31 cellular contexts compared by ENCODE assay signal in the genomic region with DNA sequence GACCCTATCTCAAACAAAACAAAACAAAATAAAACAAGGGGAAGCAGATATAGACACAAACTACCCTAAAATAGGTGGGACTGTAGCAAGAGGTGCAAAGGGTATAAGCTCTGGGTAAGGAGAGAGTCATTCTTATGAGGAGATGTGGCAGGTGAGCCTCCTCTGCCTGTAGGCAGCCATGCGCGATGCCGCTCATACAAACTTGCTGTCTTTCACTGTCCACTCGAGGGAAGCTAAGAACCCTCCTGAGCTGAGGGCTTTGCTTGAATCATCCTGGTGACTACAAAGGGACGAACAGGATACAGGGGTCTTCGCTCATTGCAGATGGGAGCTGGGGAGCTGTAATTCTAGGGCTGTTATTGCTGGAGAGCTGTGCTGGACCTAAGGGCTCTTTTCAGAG. TPM values are rescaled to one million over a fixed set of nuclear protein-coding genes. Genes with fewer than 3 reads are reported as not detected.
"Had no signal": no experiment of that assay in that cellular context is flagged by ENCODE, and none has a peak within 500 bp of the region (broad histone marks: within the 10 kb centered on the region; RNA-seq: fewer than 3 reads in every experiment).

No MANE protein-coding gene starts in this region.

- H3K36me3 Mint-ChIP-seq: memory B cell, natural killer cell, type B pancreatic cell had no signal

- H3K27ac ChIP-seq: coronary artery, esophagus muscularis mucosa, foreskin keratinocyte, gastroesophageal sphincter, heart left ventricle, hepatocyte, neutrophil, pancreas, suprapubic skin had no signal

- H3K27me3 Mint-ChIP-seq: stimulated activated naive CD8-positive, alpha-beta T cell treated with anti-CD3 and anti-CD28 coated beads, Interleukin-15, amount 100 ng/mL, for 72 hours; type B pancreatic cell had no signal

- H3K36me3 ChIP-seq: esophagus muscularis mucosa, gastroesophageal sphincter, heart left ventricle, neutrophil, pancreas, suprapubic skin had no signal

- DNase-seq: dermis blood vessel endothelial cell; effector memory CD4-positive, alpha-beta T cell; foreskin keratinocyte; heart left ventricle; kidney; natural killer cell; pancreas; stimulated activated CD4-positive, alpha-beta T cell treated with anti-CD3 and anti-CD28 coated beads, Interleukin-12 subunit alpha, Interleukin-12 subunit beta, amount 100 ng/mL, for 4 hours; stimulated activated CD4-positive, alpha-beta T cell treated with anti-CD3 and anti-CD28 coated beads, Interleukin-1b, Interleukin-23, amount 100 ng/mL, for 48 hours; stimulated activated CD4-positive, alpha-beta T cell treated with anti-CD3 and anti-CD28 coated beads, Interleukin-4, amount 100 ng/mL, for 1 hour; stimulated activated CD8-positive, alpha-beta memory T cell treated with anti-CD3 and anti-CD28 coated beads, Interleukin-4, amount 100 ng/mL, for 48 hours; stimulated activated naive CD4-positive, alpha-beta T cell; stimulated activated naive CD8-positive, alpha-beta T cell treated with anti-CD3 and anti-CD28 coated beads, Interleukin-15, amount 100 ng/mL, for 72 hours had no signal

- ATAC-seq: foreskin keratinocyte; gastroesophageal sphincter; heart left ventricle; left lobe of liver; natural killer cell; pancreas; sciatic nerve; stimulated activated naive CD8-positive, alpha-beta T cell treated with anti-CD3 and anti-CD28 coated beads, Interleukin-15, amount 100 ng/mL, for 72 hours had no signal

- H3K4me1 ChIP-seq: foreskin keratinocyte had no signal

- H3K79me2 ChIP-seq: hepatocyte had no signal

- H3K4me1 Mint-ChIP-seq: natural killer cell had no signal

- H3K9me3 ChIP-seq: esophagus muscularis mucosa, gastroesophageal sphincter, heart left ventricle, neutrophil, pancreas, suprapubic skin had no signal

- H3K27ac Mint-ChIP-seq: memory B cell; natural killer cell; stimulated activated naive CD8-positive, alpha-beta T cell treated with anti-CD3 and anti-CD28 coated beads, Interleukin-15, amount 100 ng/mL, for 72 hours; type B pancreatic cell had no signal

- H3K4me3 ChIP-seq: coronary artery, esophagus muscularis mucosa, gastroesophageal sphincter, heart left ventricle, hepatocyte, lung, pancreas, smooth muscle cell, suprapubic skin had no signal

- H3K27me3 ChIP-seq: esophagus muscularis mucosa, foreskin keratinocyte, gastroesophageal sphincter, heart left ventricle, hepatocyte, neutrophil, pancreas, suprapubic skin had no signal

- H3K4me2 ChIP-seq: hepatocyte, smooth muscle cell had no signal

- H2AFZ ChIP-seq: hepatocyte had no signal

- H3K4me3 Mint-ChIP-seq: memory B cell; natural killer cell; stimulated activated naive CD8-positive, alpha-beta T cell treated with anti-CD3 and anti-CD28 coated beads, Interleukin-15, amount 100 ng/mL, for 72 hours; type B pancreatic cell had no signal

- H3K9me3 Mint-ChIP-seq: memory B cell; natural killer cell; stimulated activated naive CD8-positive, alpha-beta T cell treated with anti-CD3 and anti-CD28 coated beads, Interleukin-15, amount 100 ng/mL, for 72 hours; type B pancreatic cell had no signal

RNA-seq across cellular contexts. Expression of a gene that starts 14.8 kb away (rescaled TPM):
- total RNA-seq: dermis blood vessel endothelial cell, endothelial cell of umbilical vein, epithelial cell of proximal tubule, esophagus muscularis mucosa, fibroblast of lung, foreskin keratinocyte, gastroesophageal sphincter, hepatocyte, mononuclear cell, natural killer cell, posterior vena cava, sciatic nerve, smooth muscle cell, urinary bladder had no signal

RNA-seq across cellular contexts. Expression of a gene that starts 17.3 kb away (rescaled TPM):
- total RNA-seq: epithelial cell of proximal tubule, natural killer cell had no signal

RNA-seq across cellular contexts. Expression of a gene that starts 27.0 kb away (rescaled TPM):
- total RNA-seq: endothelial cell of umbilical vein, epithelial cell of proximal tubule, foreskin keratinocyte, smooth muscle cell had no signal
